ENCODE assay signal across 8 cellular contexts in genomic region chr20:6074145-6074561, GRCh38. TPM values are rescaled to one million over a fixed set of nuclear protein-coding genes. Genes with fewer than 3 reads are reported as not detected.
DNase-seq lines count a peak whose midpoint lies in the region; ATAC-seq, FAIRE-seq and TF ChIP-seq lines count a peak whose summit lies in the region.

No MANE protein-coding gene starts in this region.

- H3K14ac ChIP-seq in H1 (ENCODE audit: insufficient read length) = no peak overlapping the region

- H3K27me3 ChIP-seq in H1 (replicated peaks in 1 of 4; ENCODE audit: control insufficient read depth in 3 of 4, extremely low read depth in 1 of 4, insufficient read depth in 3 of 4, low read length in 3 of 4) (no peaks in the 10 kb centered on the region), HAP-1 (ENCODE audit: low read depth) (no peaks in the 10 kb centered on the region)

- no peak overlapping the region for H2BK15ac ChIP-seq in H1 (ENCODE audit: low read length)

- no peak overlapping the region for H2AFZ ChIP-seq in H1 (ENCODE audit: low read length)

- no peak overlapping the region for H4K91ac ChIP-seq in H1 (replicated peaks; ENCODE audit: insufficient read length, low read length)

- H4K8ac ChIP-seq in H1 (ENCODE audit: extremely low read depth, insufficient read depth, low read length) = no peak overlapping the region

- no peak overlapping the region for H3K4me2 ChIP-seq in H1 (ENCODE audit: insufficient read depth in 1 of 2, low read depth in 2 of 2, low read length in 2 of 2)

- H3K23me2 ChIP-seq in H1 (ENCODE audit: low read depth, low read length) = no peaks in the 10 kb centered on the region

- no peaks in the 10 kb centered on the region for H3K79me2 ChIP-seq in H1 (ENCODE audit: control insufficient read depth in 1 of 2, insufficient read depth in 2 of 2, low read length in 2 of 2)

- in situ Hi-C loops in HAP-1 (cut with MboI; ENCODE audit: low sequenced_read_pairs) = no loop called here

- H3K56ac ChIP-seq in H1 (replicated peaks; ENCODE audit: insufficient read length, low read depth, low read length) = no peak overlapping the region

- no peaks in the 10 kb centered on the region for H3K4me1 ChIP-seq in H1 (replicated peaks in 1 of 4; ENCODE audit: control insufficient read depth in 3 of 4, insufficient read depth in 4 of 4, low read length in 3 of 4)
- no peaks in the 10 kb centered on the region for H3K4me1 ChIP-seq in HAP-1

- H3K9ac ChIP-seq in H1 (replicated peaks in 1 of 4; ENCODE audit: extremely low read depth in 1 of 4, low read depth in 3 of 4, low read length in 3 of 4) = no peak overlapping the region

- H3K23ac ChIP-seq in H1 (ENCODE audit: insufficient read length) = no peak overlapping the region

- H2BK120ac ChIP-seq in H1 (replicated peaks; ENCODE audit: low read depth, low read length) = no peak overlapping the region

- DNase-seq in D721Med (ENCODE audit: insufficient read length, low spot score) (no peak), NCI-H510A (lab: John Stamatoyannopoulos, UW) (peak; percentile 31), H1 (ENCODE audit: low read depth in 1 of 2, low spot score in 2 of 2) (no peak), renal cortical epithelial cell (ENCODE audit: low read depth) (peak; percentile 54), HAP-1 (ENCODE audit: low spot score in 2 of 2) (no peak), hippocampal formation (lab: John Stamatoyannopoulos, UW) (no peak)

- H2BK20ac ChIP-seq in H1 (ENCODE audit: low read length) = no peak overlapping the region

- no peaks in the 10 kb centered on the region for H3K9me3 ChIP-seq in H1 (ENCODE audit: insufficient read depth in 2 of 2, low read depth in 1 of 2, low read length in 1 of 2)
- H3K9me3 ChIP-seq in HAP-1 = no peaks in the 10 kb centered on the region

- no peak overlapping the region for H3K18ac ChIP-seq in H1 (ENCODE audit: extremely low read depth, low read length)

- ATAC-seq in GM21529 (IDR thresholded peaks at IDR 0.05; ENCODE audit: unreplicated experiment) (peak; percentile 78), GM21381 (IDR thresholded peaks at IDR 0.05; ENCODE audit: unreplicated experiment) (no peak)

- peaks cover 0 to 3% of the 10 kb centered on the region in 2 experiments for H4K20me1 ChIP-seq in H1 (replicated peaks in 1 of 2; ENCODE audit: control insufficient read depth in 1 of 2, insufficient read depth in 2 of 2, low read length in 2 of 2)

- peak; percentile 45 to 48 for TF ChIP-seq RAD21 in H1 (IDR thresholded peaks at IDR 0.05 in 1 of 2, conservative IDR thresholded peaks at IDR 0.05 in 1 of 2; ENCODE audit: low read depth in 2 of 2, low read length in 2 of 2)

- H2AK5ac ChIP-seq in H1 (ENCODE audit: low read depth, low read length) = no peak overlapping the region

- H3K36me3 ChIP-seq in H1 (ENCODE audit: control insufficient read depth in 2 of 4, insufficient read depth in 4 of 4, low read length in 3 of 4) (peaks cover 7 to 10% (median 8%) of the 10 kb centered on the region in 4 experiments; a peak in 6 of 8 replicates), HAP-1 (replicated peaks) (peaks cover 34% of the 10 kb centered on the region)

- H4K5ac ChIP-seq in H1 (ENCODE audit: insufficient read length, low read depth, low read length) = no peak overlapping the region

- TF ChIP-seq CTCF in D721Med (IDR thresholded peaks at IDR 0.05; ENCODE audit: insufficient read depth, missing control alignments) (peak; percentile 1), H1 (IDR thresholded peaks at IDR 0.05; ENCODE audit: control extremely low read depth in 1 of 3, insufficient read depth in 1 of 3, low read depth in 1 of 3, low read length in 3 of 3) (peak in 2 of 3 experiments; percentile 25 to 54; a peak in 2 of 4 replicates)

- no peak overlapping the region for H2BK12ac ChIP-seq in H1 (ENCODE audit: low read depth, low read length)

- no peak for TF ChIP-seq EP300 in H1 (IDR thresholded peaks at IDR 0.05; ENCODE audit: borderline replicate concordance in 1 of 2, low read depth in 2 of 2, low read length in 2 of 2)

- H2BK5ac ChIP-seq in H1 (ENCODE audit: low read depth, low read length) = no peak overlapping the region

- CTCF ChIA-PET in H1 (lab: Charles Lee; ENCODE audit: partially characterized antibody) = interaction anchor here (0.6 to 4.5 kb wide), 30 partner anchors 10 to 546 kb away, joined by 3 to 22 read pairs (median 4); no protein-coding TSS in a partner anchor

- no peak for FAIRE-seq in D721Med (lab: Jason Lieb, UNC)
- FAIRE-seq in H1 (lab: Jason Lieb, UNC) = peak; percentile 7

- H3K27ac ChIP-seq in H1 (ENCODE audit: low read depth, low read length) = no peak overlapping the region

- 91% methylated on average over 2 of the region's 2 CpGs; no CpG with 5 or more reads in 1 of the 2 experiments for WGBS in H1 (ENCODE audit: extremely low coverage in 1 of 2, insufficient coverage in 1 of 2, insufficient read length in 1 of 2, insufficient replicate concordance in 2 of 2, low coverage in 1 of 2, low lambda C conversion rate in 2 of 2, missing lambda C conversion rate in 1 of 2), 2 experiments

- no peaks in the 10 kb centered on the region for H3K79me1 ChIP-seq in H1 (ENCODE audit: low read depth, low read length)

- H3K4me3 ChIP-seq in H1 (ENCODE audit: extremely low read depth in 1 of 4, insufficient read depth in 2 of 4, low read depth in 3 of 4, low read length in 4 of 4) (no peak overlapping the region), HAP-1 (no peak overlapping the region)

- H3K4ac ChIP-seq in H1 (replicated peaks; ENCODE audit: insufficient read length, low read depth, low read length) = no peak overlapping the region

- POLR2A ChIA-PET in H1 (lab: Charles Lee; ENCODE audit: partially characterized antibody) = no interaction called here

- TF ChIP-seq POLR2A in H1 (IDR thresholded peaks at IDR 0.05; ENCODE audit: control extremely low read depth in 1 of 2, low read depth in 2 of 2, low read length in 2 of 2) = no peak

TF ChIP-seq in H1, 55 proteins besides CTCF, POLR2A, EP300 and RAD21:
- no peak for TF ChIP-seq RXRA (IDR thresholded peaks at IDR 0.05; ENCODE audit: insufficient read depth, low read depth, low read length)
- no peak for TF ChIP-seq HDAC6 (IDR thresholded peaks at IDR 0.05; ENCODE audit: low read depth, low read length)
- no peak for TF ChIP-seq CBX5 (IDR thresholded peaks at IDR 0.05; ENCODE audit: low read depth, low read length)
- no peak for TF ChIP-seq TAF1 (IDR thresholded peaks at IDR 0.05; ENCODE audit: low read depth, low read length)
- no peak for TF ChIP-seq TEAD4 (IDR thresholded peaks at IDR 0.05; ENCODE audit: low read depth, low read length)
- TF ChIP-seq JUND (IDR thresholded peaks at IDR 0.05; ENCODE audit: low read length) = no peak
- no peak for TF ChIP-seq KDM1A (IDR thresholded peaks at IDR 0.05; ENCODE audit: borderline replicate concordance, low read length)
- TF ChIP-seq KDM5A (IDR thresholded peaks at IDR 0.05; ENCODE audit: low read length) = no peak
- no peak for TF ChIP-seq SIRT6 (IDR thresholded peaks at IDR 0.05; ENCODE audit: low read length)
- no peak for TF ChIP-seq SIN3A (conservative IDR thresholded peaks at IDR 0.05 in 1 of 2, IDR thresholded peaks at IDR 0.05 in 1 of 2; ENCODE audit: low read depth in 1 of 2, low read length in 2 of 2)
- no peak for TF ChIP-seq EGR1 (IDR thresholded peaks at IDR 0.05; ENCODE audit: borderline replicate concordance, low read depth, low read length)
- TF ChIP-seq, protein P1, sequence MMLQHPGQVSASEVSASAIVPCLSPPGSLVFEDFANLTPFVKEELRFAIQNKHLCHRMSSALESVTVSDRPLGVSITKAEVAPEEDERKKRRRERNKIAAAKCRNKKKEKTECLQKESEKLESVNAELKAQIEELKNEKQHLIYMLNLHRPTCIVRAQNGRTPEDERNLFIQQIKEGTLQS (IDR thresholded peaks at IDR 0.05; ENCODE audit: insufficient read depth, low read depth, low read length) = no peak
- no peak for TF ChIP-seq EZH2 (IDR thresholded peaks at IDR 0.05; ENCODE audit: low read depth, low read length, severe bottlenecking)
- TF ChIP-seq SIX5 (IDR thresholded peaks at IDR 0.05; ENCODE audit: low read depth, low read length) = no peak
- no peak for TF ChIP-seq NANOG (IDR thresholded peaks at IDR 0.05; ENCODE audit: insufficient read depth, low read depth, low read length, poor library complexity, severe bottlenecking)

RNA-seq across cellular contexts. Expression of gene LRRN4, which starts 20.3 kb away (rescaled TPM):
- 0.61 and 0.89 TPM in 2 replicates for total RNA-seq in H1 (2021; fragmentation: NEBNext Ultra II Directional; extraction: Animal tissue kit (Norgen Biotek cat#: 25700))
- 0.21 and 0.30 TPM in 2 replicates for polyA plus RNA-seq in H1 (2011; rRNA removed)
- 0.12 TPM for polyA plus RNA-seq in H1 (2011; cell fraction: cytosol; rRNA removed)
- polyA plus RNA-seq in H1 (2011; cell fraction: nucleus; rRNA removed) = 0.56 TPM
- polyA plus RNA-seq in H1 (2012, experiment 1 of 2) = 0.19 to 0.35 TPM (median 0.21 TPM) in 4 replicates
- polyA plus RNA-seq in H1 (2012, experiment 2 of 2) = 0.13 TPM
- 0.73 TPM for polyA plus RNA-seq in H1 (2013, experiment 1 of 2)
- 0.83 TPM for polyA plus RNA-seq in H1 (2013, experiment 2 of 2)
- 0.09 and 0.24 TPM in 2 replicates for polyA minus RNA-seq in H1 (2011; rRNA and poly(A)+ RNA removed)
- not detected for polyA minus RNA-seq in H1 (2011; cell fraction: cytosol; rRNA and poly(A)+ RNA removed)
- polyA minus RNA-seq in H1 (2011; cell fraction: nucleus; rRNA and poly(A)+ RNA removed) = 0.60 TPM
- total RNA-seq in renal cortical epithelial cell = 81.4 and 113 TPM in 2 replicates

RNA-seq across cellular contexts. Expression of gene FERMT1, which starts 48.7 kb away (rescaled TPM):
- 16.5 and 17.8 TPM in 2 replicates for total RNA-seq in H1 (2021; fragmentation: NEBNext Ultra II Directional; extraction: Animal tissue kit (Norgen Biotek cat#: 25700))
- 4.2 and 4.5 TPM in 2 replicates for polyA plus RNA-seq in H1 (2011; rRNA removed)
- polyA plus RNA-seq in H1 (2011; cell fraction: cytosol; rRNA removed) = 4.8 TPM
- polyA plus RNA-seq in H1 (2011; cell fraction: nucleus; rRNA removed) = 6.9 TPM
- polyA plus RNA-seq in H1 (2012, experiment 1 of 2) = 6.0 to 8.8 TPM (median 7.1 TPM) in 4 replicates
- polyA plus RNA-seq in H1 (2012, experiment 2 of 2) = 1.7 TPM
- polyA plus RNA-seq in H1 (2013, experiment 1 of 2) = 11.4 TPM
- 12.4 TPM for polyA plus RNA-seq in H1 (2013, experiment 2 of 2)
- 12.0 and 13.7 TPM in 2 replicates for polyA minus RNA-seq in H1 (2011; rRNA and poly(A)+ RNA removed)
- polyA minus RNA-seq in H1 (2011; cell fraction: cytosol; rRNA and poly(A)+ RNA removed) = 4.2 TPM
- 9.9 TPM for polyA minus RNA-seq in H1 (2011; cell fraction: nucleus; rRNA and poly(A)+ RNA removed)
- 6.6 and 16.7 TPM in 2 replicates for total RNA-seq in renal cortical epithelial cell

Comparison
In these comparisons a context has a peak if more than half of its experiments do, and no peak if none do; other contexts are left out.
1. DNase-seq: peak in NCI-H510A (single experiment) and renal cortical epithelial cell (single experiment); none in D721Med (single experiment), H1 (0 of 2), HAP-1 (0 of 2) and hippocampal formation (0 of 2).
2. RNA of gene LRRN4, which starts 20.3 kb away (total RNA-seq): 81.4 to 113 TPM in renal cortical epithelial cell; 0.61 to 0.89 TPM in H1; every median in the first group is over 10 times any median in the second.